ENCODE assay signal across 19 cellular contexts in the genomic region with DNA sequence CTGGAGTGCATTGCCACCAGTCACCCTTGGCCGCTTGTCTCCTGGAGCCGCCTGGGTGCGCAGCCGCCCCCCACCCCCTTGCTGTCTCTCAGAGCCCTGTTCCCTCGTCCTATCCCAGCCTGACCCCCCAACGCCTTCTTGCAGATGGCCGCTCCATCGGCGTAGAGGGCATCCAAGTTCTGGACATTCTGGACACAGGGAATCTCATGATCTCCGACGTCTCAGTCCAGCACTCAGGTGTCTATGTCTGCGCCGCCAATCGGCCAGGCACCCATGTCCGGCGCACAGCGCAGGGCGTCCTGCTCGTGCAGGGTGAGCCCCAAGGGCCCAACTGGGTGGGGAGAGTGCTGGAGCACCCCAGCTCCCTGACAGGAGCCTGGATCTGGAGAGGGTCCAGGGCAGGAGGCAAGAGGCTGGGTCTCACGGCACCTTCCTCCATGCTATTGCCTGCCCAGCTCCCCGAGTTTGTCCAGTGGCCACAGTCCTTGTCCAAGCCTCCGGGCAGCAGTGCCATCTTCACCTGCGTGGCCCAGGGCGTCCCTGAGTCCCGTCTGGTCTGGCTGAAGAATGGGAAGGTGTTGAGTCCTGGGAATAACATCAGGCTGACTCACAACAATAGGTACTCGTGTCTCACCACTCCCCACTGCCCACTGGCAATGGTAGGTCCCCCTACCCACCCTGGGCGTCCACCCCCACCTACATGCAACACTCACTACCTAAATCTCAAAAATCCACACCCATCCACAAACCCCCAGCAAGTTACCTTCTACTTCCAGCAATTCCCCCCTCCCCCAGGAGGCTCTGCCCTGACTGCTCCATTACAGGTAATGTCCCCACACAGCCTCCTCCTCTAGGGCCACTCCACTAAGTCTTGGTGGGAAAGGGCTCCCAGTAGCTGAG. TPM values are rescaled to one million over a fixed set of nuclear protein-coding genes. Genes with fewer than 3 reads are reported as not detected.
DNase-seq lines count a peak whose midpoint lies in the region; ATAC-seq, FAIRE-seq and TF ChIP-seq lines count a peak whose summit lies in the region.
"Had no signal": no experiment of that assay in that cellular context is flagged by ENCODE, and none has a peak within 500 bp of the region (broad histone marks: within the 10 kb centered on the region; RNA-seq: fewer than 3 reads in every experiment).

No MANE protein-coding gene starts in this region.

- WGBS in IMR-90 (ENCODE audit: extremely low coverage in 2 of 2, insufficient read length in 1 of 2), 2 experiments, result 97% methylated on average over 13 of the region's 27 CpGs; no CpG with 5 or more reads in 1 of the 2 experiments
- WGBS in HepG2 (ENCODE audit: low lambda C conversion rate), result 74% methylated on average over 21 of the region's 27 CpGs
- 90 to 91% methylated on average over 21 to 27 of the region's 27 CpGs for WGBS in testis, 2 donors

- H3K56ac ChIP-seq in IMR-90 (ENCODE audit: extremely low read depth, insufficient read depth, low read length), result no peak overlapping the region

- TF ChIP-seq CTCF in IMR-90 (conservative IDR thresholded peaks at IDR 0.05; ENCODE audit: low read depth, low read length) (no peak), HepG2 (CRISPR knock-in tag; IDR thresholded peaks at IDR 0.05) (no peak), testis (IDR thresholded peaks at IDR 0.05) (no peak)

- no peak overlapping the region for H3K14ac ChIP-seq in IMR-90 (replicated peaks; ENCODE audit: low read depth, low read length)

- H3K36me3 ChIP-seq in IMR-90 (ENCODE audit: control insufficient read depth, insufficient read depth, low read length) (peaks cover 6% of the 10 kb centered on the region), HepG2 (replicated peaks in 1 of 2; ENCODE audit: control insufficient read depth in 1 of 2, insufficient read depth in 2 of 2, low read length in 2 of 2) (no peaks in the 10 kb centered on the region), testis (ENCODE audit: low read depth, missing control alignments) (no peaks in the 10 kb centered on the region)
- H3K36me3 ChIP-seq: SJCRH30 had no signal

- 0 out of 4 replicates have a peak, but pooled peaks cover 0 to 4% of the 10 kb centered on the region in 2 experiments for H3K79me1 ChIP-seq in IMR-90 (ENCODE audit: low read depth in 1 of 2, low read length in 2 of 2)

- H3K79me2 ChIP-seq in HepG2 (ENCODE audit: insufficient read depth, low read length), result no peaks in the 10 kb centered on the region

- H3K4me1 ChIP-seq in IMR-90 (ENCODE audit: control insufficient read depth, insufficient read depth, low read length), result no peaks in the 10 kb centered on the region
- peaks cover 27% of the 10 kb centered on the region for H3K4me1 ChIP-seq in HepG2 (ENCODE audit: insufficient read depth, low read length)
- no peaks in the 10 kb centered on the region for H3K4me1 ChIP-seq in testis
- H3K4me1 ChIP-seq: SJCRH30 had no signal

- H3K9ac ChIP-seq in IMR-90 (ENCODE audit: low read depth, low read length) (no peak overlapping the region), HepG2 (ENCODE audit: insufficient read depth, low read depth, low read length) (no peak overlapping the region)
- H3K9ac ChIP-seq: BLaER1 treated with 17β-estradiol and CSF1 and Interleukin-3, amounts not matched to agents 10 nM and 100 nM had no signal

- H2BK15ac ChIP-seq in IMR-90 (ENCODE audit: low read depth, low read length), result no peak overlapping the region

- intact Hi-C loops in IMR-90 (cut with micrococcal nuclease), result loop anchor here (10.0 kb wide), 1 partner anchor 125 kb away; the partner anchor contains the start of gene GATAD2B
- intact Hi-C loops in HepG2 (cut with micrococcal nuclease; ENCODE audit: unreplicated experiment), result loop anchor here (5.0 kb wide), 1 partner anchor 167 kb away; the partner anchor contains the start of gene CREB3L4
- intact Hi-C loops in testis (cut with DNase I; ENCODE audit: low total_unique reads), result loop anchor here (10.0 kb wide), 1 partner anchor 145 kb away; the partner anchor contains the start of gene DENND4B

- H3K9me3 ChIP-seq in IMR-90 (ENCODE audit: control insufficient read depth, insufficient read depth, low read length) (no peaks in the 10 kb centered on the region), HepG2 (ENCODE audit: low read length) (no peaks in the 10 kb centered on the region), testis (no peaks in the 10 kb centered on the region)
- H3K9me3 ChIP-seq: BLaER1 treated with 17β-estradiol and CSF1 and Interleukin-3, amounts not matched to agents 10 nM and 100 nM; SJCRH30 had no signal

- TF ChIP-seq POLR2A in IMR-90 (IDR thresholded peaks at IDR 0.05; ENCODE audit: low read depth, low read length) (no peak), HepG2 (IDR thresholded peaks at IDR 0.05; ENCODE audit: insufficient read depth in 1 of 2, low read depth in 2 of 2, low read length in 2 of 2) (no peak), testis (IDR thresholded peaks at IDR 0.05) (no peak)

- no peak overlapping the region for H3K23ac ChIP-seq in IMR-90 (ENCODE audit: low read depth, low read length)

- dilution Hi-C loops in IMR-90 (cut with HindIII; ENCODE audit: low sequenced_read_pairs, unreplicated experiment), result loop anchor here (25.0 kb wide), 1 partner anchor 112 kb away; the partner anchor contains the start of gene GATAD2B

- H3K27ac ChIP-seq in IMR-90 (ENCODE audit: insufficient read depth, low read length), result no peak overlapping the region
- no peak overlapping the region for H3K27ac ChIP-seq in HepG2 (ENCODE audit: extremely low read length, insufficient read depth, low read length)
- no peak overlapping the region for H3K27ac ChIP-seq in testis
- H3K27ac ChIP-seq: SJCRH30 had no signal

- FAIRE-seq in HepG2 (lab: Jason Lieb, UNC), result no peak
- FAIRE-seq: A204.1, H54 had no signal

- no TSS peak for BruUV-seq in IMR-90 (replicated peaks; lab: Mats Ljungman, UMichigan)
- BruUV-seq in HepG2 (replicated peaks; lab: Mats Ljungman, UMichigan), result no TSS peak

- no peak overlapping the region for H2AFZ ChIP-seq in IMR-90 (replicated peaks; ENCODE audit: low read length, poor library complexity)
- no peak overlapping the region for H2AFZ ChIP-seq in HepG2 (ENCODE audit: low read length)

- CTCF ChIA-PET in IMR-90 (lab: Yijun Ruan, JAX) (no interaction called here), HepG2 (lab: Yijun Ruan, JAX; ENCODE audit: low intra/inter-chr PET ratio, low total read pairs) (no interaction called here)

- in situ Hi-C loops in IMR-90 (cut with MboI; ENCODE audit: low sequenced_read_pairs) (loop anchor here (5.0 kb wide), 1 partner anchor 147 kb away; the partner anchor contains the start of gene DENND4B), HepG2 (cut with HindIII; ENCODE audit: extremely low pct_ligation_motif_present, low pct_unique_long_range_greater_than_20kb) (loop anchor here (5.0 kb wide), 1 partner anchor 187 kb away; the partner anchor contains the start of gene RAB13)

- H4K91ac ChIP-seq in IMR-90 (ENCODE audit: insufficient read depth, low read depth, low read length), result no peak overlapping the region

- H3K4me2 ChIP-seq in IMR-90 (ENCODE audit: low read depth, low read length) (no peak overlapping the region), HepG2 (ENCODE audit: low read depth, low read length) (no peak overlapping the region)

- H2AK9ac ChIP-seq in IMR-90 (replicated peaks; ENCODE audit: low read depth, low read length, poor library complexity), result peak overlapping the region; percentile 34

- no peak overlapping the region for H2AK5ac ChIP-seq in IMR-90 (ENCODE audit: low read depth, low read length)

- H3K4ac ChIP-seq in IMR-90 (ENCODE audit: low read depth, low read length), result no peak overlapping the region

- no peak overlapping the region for H2BK5ac ChIP-seq in IMR-90 (ENCODE audit: low read depth, low read length, poor library complexity, severe bottlenecking)

- H2BK120ac ChIP-seq in IMR-90 (ENCODE audit: low read depth, low read length), result no peak overlapping the region

- H3K27me3 ChIP-seq in IMR-90 (ENCODE audit: control insufficient read depth, insufficient read depth, low read length) (no peaks in the 10 kb centered on the region), HepG2 (ENCODE audit: control insufficient read depth in 1 of 2, insufficient read depth in 2 of 2, low read length in 2 of 2) (peaks cover 5 to 21% of the 10 kb centered on the region in 2 experiments; a peak in 4 of 5 replicates), testis (no peaks in the 10 kb centered on the region)
- H3K27me3 ChIP-seq: BLaER1 treated with 17β-estradiol and CSF1 and Interleukin-3, amounts not matched to agents 10 nM and 100 nM; SJCRH30 had no signal

- H4K20me1 ChIP-seq in IMR-90 (ENCODE audit: insufficient read depth, low read length) (no peaks in the 10 kb centered on the region), HepG2 (ENCODE audit: insufficient read depth, low read length) (no peaks in the 10 kb centered on the region)

- no peak overlapping the region for H3K18ac ChIP-seq in IMR-90 (ENCODE audit: low read depth, low read length)

- no peak for TF ChIP-seq EP300 in HepG2 (IDR thresholded peaks at IDR 0.05; ENCODE audit: low read depth in 2 of 2, low read length in 2 of 2)
- no peak for TF ChIP-seq EP300 in HepG2 (CRISPR knock-in tag; IDR thresholded peaks at IDR 0.05; ENCODE audit: borderline replicate concordance)

- POLR2A ChIA-PET in IMR-90 (lab: Charles Lee; ENCODE audit: unreplicated experiment) (no interaction called here), HepG2 (lab: Yijun Ruan, JAX) (no interaction called here)

- no peak overlapping the region for H4K5ac ChIP-seq in IMR-90 (ENCODE audit: low read depth, low read length)

- ATAC-seq in IMR-90 (ENCODE audit: low read depth), result no peak
- no peak for ATAC-seq in HepG2
- no peak for ATAC-seq in GM18907 (IDR thresholded peaks at IDR 0.05; ENCODE audit: unreplicated experiment)
- no peak for ATAC-seq in HG03342 (IDR thresholded peaks at IDR 0.05; ENCODE audit: unreplicated experiment)

- H2BK20ac ChIP-seq in IMR-90 (ENCODE audit: low read depth, low read length), result no peak overlapping the region

- TF ChIP-seq RAD21 in IMR-90 (IDR thresholded peaks at IDR 0.05; ENCODE audit: low read length) (no peak), HepG2 (CRISPR knock-in tag; IDR thresholded peaks at IDR 0.05) (no peak)

- no peak overlapping the region for H4K8ac ChIP-seq in IMR-90 (ENCODE audit: low read depth in 2 of 2, low read length in 2 of 2)

- DNase-seq in activated T-cell treated with anti-CD3 and anti-CD28 coated beads, Interleukin-2, amount 50 U/mL, for 1 hour, result peak; percentile 14
- DNase-seq in activated T-cell treated with anti-CD3 and anti-CD28 coated beads for 4 hours (no peak), IMR-90 (no peak), HepG2 (ENCODE audit: low spot score) (no peak), testis (peak; percentile 12), superior temporal gyrus (ENCODE audit: extremely low spot score) (no peak)
- DNase-seq: COR-L47, DMS153, EL, NCI-H187 treated with DMSO at 0.1 percent for 48 hours, NCI-H69, OCI-M1, RPMI8226, SJCRH30 had no signal

- no peaks in the 10 kb centered on the region for H3K9me1 ChIP-seq in IMR-90 (ENCODE audit: insufficient read depth, low read length)

- H3K4me3 ChIP-seq in IMR-90 (ENCODE audit: insufficient read depth, low read depth, low read length) (no peak overlapping the region), HepG2 (replicated peaks in 1 of 3; ENCODE audit: insufficient read depth in 1 of 3, low read depth in 2 of 3, low read length in 3 of 3) (no peak overlapping the region), testis (no peak overlapping the region)
- H3K4me3 ChIP-seq: BLaER1 treated with 17β-estradiol and CSF1 and Interleukin-3, amounts not matched to agents 10 nM and 100 nM; SJCRH30 had no signal

RNA-seq across cellular contexts. Expression of gene SLC27A3, which starts 24.6 kb away (rescaled TPM):
- total RNA-seq in IMR-90 (2012; rRNA removed) (1.9 and 3.2 TPM in 2 replicates), HepG2 (2016; rRNA removed; fragmentation: Illumina TruSeq; extraction: Trizol) (1.3 and 4.3 TPM in 2 replicates), testis (10 to 100 TPM; 38.5 to 54.9 TPM)
- polyA plus RNA-seq in IMR-90 (2012; rRNA removed) (9.3 and 9.6 TPM in 2 replicates), HepG2 (2011; rRNA removed) (5.2 and 10.3 TPM in 2 replicates), testis (ENCODE audit: insufficient read depth, low read depth, low replicate concordance) (83.3 TPM)
- 5.9 and 6.6 TPM in 2 replicates for polyA plus RNA-seq in IMR-90 (2012; cell fraction: cytosol; rRNA removed)
- 30.7 and 38.8 TPM in 2 replicates for polyA plus RNA-seq in IMR-90 (2012; cell fraction: nucleus; rRNA removed; ENCODE audit: low replicate concordance)
- 0.88 and 1.3 TPM in 2 replicates for total RNA-seq in HepG2 (2016; cell fraction: cytosol; rRNA removed; fragmentation: Illumina TruSeq; extraction: Trizol; ENCODE audit: low read depth)
- total RNA-seq in HepG2 (2016; cell fraction: insoluble cytoplasmic fraction; rRNA removed; fragmentation: Illumina TruSeq; extraction: Trizol), result 1.2 and 3.2 TPM in 2 replicates
- 0.86 and 1.1 TPM in 2 replicates for total RNA-seq in HepG2 (2016; cell fraction: membrane; rRNA removed; fragmentation: Illumina TruSeq; extraction: Trizol)
- total RNA-seq in HepG2 (2016; cell fraction: nucleus; rRNA removed; fragmentation: Illumina TruSeq; extraction: Trizol), result 3.7 and 6.2 TPM in 2 replicates
- 4.1 and 5.0 TPM in 2 replicates for polyA plus RNA-seq in HepG2 (2011; cell fraction: cytosol; rRNA removed)
- polyA plus RNA-seq in HepG2 (2011; cell fraction: nucleus; rRNA removed), result 17.3 and 21.3 TPM in 2 replicates
- 4.4 and 4.5 TPM in 2 replicates for polyA plus RNA-seq in HepG2 (2012)
- polyA plus RNA-seq in HepG2 (2016; cell fraction: cytosol; fragmentation: Illumina TruSeq; extraction: Trizol; ENCODE audit: low read depth), result 1.1 and 1.5 TPM in 2 replicates
- polyA plus RNA-seq in HepG2 (2016; cell fraction: insoluble cytoplasmic fraction; fragmentation: Illumina TruSeq; extraction: Trizol; ENCODE audit: low read depth), result 1.5 and 2.9 TPM in 2 replicates
- polyA plus RNA-seq in HepG2 (2016; cell fraction: membrane; fragmentation: Illumina TruSeq; extraction: Trizol; ENCODE audit: low read depth), result 1.1 and 1.2 TPM in 2 replicates
- 17.9 and 19.1 TPM in 2 replicates for polyA plus RNA-seq in HepG2 (2016; cell fraction: nucleus; fragmentation: Illumina TruSeq; extraction: Trizol; ENCODE audit: insufficient read depth, low read depth)
- polyA minus RNA-seq in HepG2 (2011; rRNA and poly(A)+ RNA removed; ENCODE audit: low replicate concordance), result 8.8 and 82.9 TPM in 2 replicates
- 3.7 and 4.7 TPM in 2 replicates for polyA minus RNA-seq in HepG2 (2011; cell fraction: cytosol; rRNA and poly(A)+ RNA removed)
- 3.1 TPM in 2 replicates for polyA minus RNA-seq in HepG2 (2011; cell fraction: nucleus; rRNA and poly(A)+ RNA removed)

Comparison
In these comparisons a context has a peak if more than half of its experiments do, and no peak if none do; other contexts are left out.
1. DNase-seq: peak in activated T-cell treated with anti-CD3 and anti-CD28 coated beads, Interleukin-2, amount 50 U/mL, for 1 hour (single experiment) and testis (single experiment); none in activated T-cell treated with anti-CD3 and anti-CD28 coated beads for 4 hours (single experiment), IMR-90 (single experiment), HepG2 (single experiment) and superior temporal gyrus (single experiment).